ENCODE assay signal across 2 cellular contexts in genomic region chr5:138536665-138537315, GRCh38.
TF ChIP-seq lines count a peak whose summit lies in the region.

No MANE protein-coding gene starts in this region.

TF ChIP-seq in IMR-90, 13 proteins besides CTCF, POLR2A, EP300 and RAD21:
- TF ChIP-seq MAFK (IDR thresholded peaks at IDR 0.05; ENCODE audit: low read depth, low read length) (no peak), BHLHE40 (IDR thresholded peaks at IDR 0.05; ENCODE audit: low read depth, low read length) (no peak), FOS (IDR thresholded peaks at IDR 0.05; ENCODE audit: low read depth, low read length) (no peak)

TF ChIP-seq in HepG2, 621 proteins besides CTCF, POLR2A, EP300 and RAD21:
- peak; percentile 31 to 43; a peak in 1 of 4 replicates for TF ChIP-seq MAFK (conservative IDR thresholded peaks at IDR 0.05 in 1 of 2, IDR thresholded peaks at IDR 0.05 in 1 of 2; ENCODE audit: low read length in 2 of 2)
- TF ChIP-seq MAFF (IDR thresholded peaks at IDR 0.05; ENCODE audit: low read depth, low read length), result peak; percentile 37; the same call in 1 of the 2 replicates
- TF ChIP-seq SOX13 (IDR thresholded peaks at IDR 0.05), result no peak
- TF ChIP-seq SOX13 (CRISPR knock-in tag; conservative IDR thresholded peaks at IDR 0.05 in 1 of 2, IDR thresholded peaks at IDR 0.05 in 1 of 2), result peak in 1 of 2 experiments; percentile 26; a peak in 2 of 4 replicates
- TF ChIP-seq, protein P1, sequence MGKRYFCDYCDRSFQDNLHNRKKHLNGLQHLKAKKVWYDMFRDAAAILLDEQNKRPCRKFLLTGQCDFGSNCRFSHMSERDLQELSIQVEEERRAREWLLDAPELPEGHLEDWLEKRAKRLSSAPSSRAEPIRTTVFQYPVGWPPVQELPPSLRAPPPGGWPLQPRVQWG (CRISPR knock-in tag; IDR thresholded peaks at IDR 0.05; ENCODE audit: borderline replicate concordance, low read depth), result no peak
- TF ChIP-seq MED1 (CRISPR knock-in tag; IDR thresholded peaks at IDR 0.05), result 0 out of 2 replicates have a peak, but pooled peaks have one; percentile 24
- TF ChIP-seq HNF4A (CRISPR knock-in tag; IDR thresholded peaks at IDR 0.05), result peak; percentile 37
- peak; percentile 35; the same call in 1 of the 2 replicates for TF ChIP-seq ARID5B (CRISPR knock-in tag; IDR thresholded peaks at IDR 0.05)
- peak; percentile 69 for TF ChIP-seq RBFOX2 (IDR thresholded peaks at IDR 0.05; ENCODE audit: low read depth, low read length)
- peak; percentile 25; the same call in 1 of the 2 replicates for TF ChIP-seq SMC3 (IDR thresholded peaks at IDR 0.05; ENCODE audit: low read length)
- 0 out of 2 replicates have a peak, but pooled peaks have one; percentile 22 for TF ChIP-seq ZGPAT (CRISPR knock-in tag; IDR thresholded peaks at IDR 0.05)
- no peak for TF ChIP-seq TIGD3 (CRISPR knock-in tag; IDR thresholded peaks at IDR 0.05; ENCODE audit: borderline replicate concordance)
- TF ChIP-seq THRA (CRISPR knock-in tag; IDR thresholded peaks at IDR 0.05; ENCODE audit: borderline replicate concordance), result no peak
- 0 out of 2 replicates have a peak, but pooled peaks have one; percentile 31 for TF ChIP-seq ERF (CRISPR knock-in tag; IDR thresholded peaks at IDR 0.05)
- no peak for TF ChIP-seq MED8 (CRISPR knock-in tag; IDR thresholded peaks at IDR 0.05; ENCODE audit: insufficient replicate concordance)
- 0 out of 2 replicates have a peak, but pooled peaks have one; percentile 26 for TF ChIP-seq TCF7 (IDR thresholded peaks at IDR 0.05; ENCODE audit: low read depth)
- TF ChIP-seq CREB1 (IDR thresholded peaks at IDR 0.05), result no peak
- 0 out of 2 replicates have a peak, but pooled peaks have one; percentile 8 for TF ChIP-seq CREB1 (CRISPR knock-in tag; IDR thresholded peaks at IDR 0.05)
- TF ChIP-seq RXRB (CRISPR knock-in tag; IDR thresholded peaks at IDR 0.05; ENCODE audit: borderline replicate concordance), result peak; percentile 21; the same call in 1 of the 2 replicates
- TF ChIP-seq POLR2G (IDR thresholded peaks at IDR 0.05; ENCODE audit: low read depth, low read length), result peak; percentile 31; the same call in 1 of the 2 replicates
- 0 out of 2 replicates have a peak, but pooled peaks have one; percentile 14 for TF ChIP-seq MIXL1 (CRISPR knock-in tag; IDR thresholded peaks at IDR 0.05)
- TF ChIP-seq NFIB (CRISPR knock-in tag; IDR thresholded peaks at IDR 0.05; ENCODE audit: borderline replicate concordance), result no peak
- TF ChIP-seq RFXAP (CRISPR knock-in tag; IDR thresholded peaks at IDR 0.05; ENCODE audit: borderline replicate concordance), result no peak
- no peak for TF ChIP-seq SOX6 (IDR thresholded peaks at IDR 0.05)
- 0 out of 2 replicates have a peak, but pooled peaks have one; percentile 24 for TF ChIP-seq SOX6 (CRISPR knock-in tag; IDR thresholded peaks at IDR 0.05)
- TF ChIP-seq SATB2 (CRISPR knock-in tag; IDR thresholded peaks at IDR 0.05), result no peak
- TF ChIP-seq ZNF281 (CRISPR knock-in tag; IDR thresholded peaks at IDR 0.05; ENCODE audit: borderline replicate concordance), result peak; percentile 54; the same call in 1 of the 2 replicates
- no peak for TF ChIP-seq ZNF567 (CRISPR knock-in tag; IDR thresholded peaks at IDR 0.05; ENCODE audit: borderline replicate concordance)
- 0 out of 2 replicates have a peak, but pooled peaks have one; percentile 40 for TF ChIP-seq FOXO4 (CRISPR knock-in tag; conservative IDR thresholded peaks at IDR 0.05)
- TF ChIP-seq ASH2L (IDR thresholded peaks at IDR 0.05; ENCODE audit: insufficient read length, low read depth, low read length), result peak; percentile 31
- no peak for TF ChIP-seq ZNF879 (CRISPR knock-in tag; IDR thresholded peaks at IDR 0.05)
- peak; percentile 17; the same call in 1 of the 2 replicates for TF ChIP-seq SAP130 (CRISPR knock-in tag; IDR thresholded peaks at IDR 0.05; ENCODE audit: low read depth)
- peak; percentile 55 for TF ChIP-seq RBM22 (optimal IDR thresholded peaks at IDR 0.05; ENCODE audit: low read length)
- no peak for TF ChIP-seq RCOR2 (CRISPR knock-in tag; IDR thresholded peaks at IDR 0.05)
- TF ChIP-seq CENPT (CRISPR knock-in tag; IDR thresholded peaks at IDR 0.05; ENCODE audit: low read depth), result no peak
